In genomic region chr2:165361511-165361910, GRCh38 we compare ENCODE assay signal across 25 cellular contexts.
DNase-seq lines count a peak whose midpoint lies in the region; TF ChIP-seq lines count a peak whose summit lies in the region.
"Had no signal": no experiment of that assay in that cellular context is flagged by ENCODE, and none has a peak within 500 bp of the region (broad histone marks: within the 10 kb centered on the region; RNA-seq: fewer than 3 reads in every experiment).

No MANE protein-coding gene starts in this region.

- H2AFZ ChIP-seq in neural progenitor cell (replicated peaks), result peak overlapping the region; percentile 70
- H2AFZ ChIP-seq: GM23248 had no signal

- no peaks in the 10 kb centered on the region for H3K36me3 ChIP-seq in neural progenitor cell
- H3K36me3 ChIP-seq: BE2C; BLaER1 treated with 17β-estradiol and CSF1 and Interleukin-3, amounts not matched to agents 10 nM and 100 nM; HAP-1 had no signal

- TF ChIP-seq CTCF in neural progenitor cell (IDR thresholded peaks at IDR 0.05), result no peak

- H3K4me2 ChIP-seq in neural progenitor cell, result no peak overlapping the region
- H3K4me2 ChIP-seq: A549; BLaER1 treated with 17β-estradiol and CSF1 and Interleukin-3, amounts not matched to agents 10 nM and 100 nM had no signal

- peak; percentile 4 for DNase-seq in COLO829 (ENCODE audit: low spot score)
- peak; percentile 63 for DNase-seq in SK-MEL-5 (ENCODE audit: low read depth, low spot score)
- peak; percentile 60 for DNase-seq in left kidney (ENCODE audit: low read depth, low spot score)
- DNase-seq in neural progenitor cell (ENCODE audit: low spot score), result peak; percentile 8
- DNase-seq in UCSD-AML1 (lab: John Stamatoyannopoulos, UW; ENCODE audit: unreplicated experiment), result no peak
- DNase-seq in OCI-M2 (lab: John Stamatoyannopoulos, UW; ENCODE audit: unreplicated experiment), result no peak
- no peak for DNase-seq in SHP77 treated with DMSO at 0.1 percent for 48 hours (lab: John Stamatoyannopoulos, UW)
- DNase-seq in NCI-H2081 treated with DMSO at 0.1 percent for 48 hours (lab: John Stamatoyannopoulos, UW), result no peak
- DNase-seq: 8988T; ACHN; AML-193; BE2C; Calu3; CD4-positive, alpha-beta T cell; CD8-positive, alpha-beta memory T cell; COR-L47; DMS53; DMS79 treated with DMSO at 0.1 percent for 48 hours; GF-D8; GM23248; HFFc6 had no signal

- no peaks in the 10 kb centered on the region for H3K27me3 ChIP-seq in neural progenitor cell
- H3K27me3 ChIP-seq: BE2C; BLaER1 treated with 17β-estradiol and CSF1 and Interleukin-3, amounts not matched to agents 10 nM and 100 nM had no signal

- H3K79me2 ChIP-seq in neural progenitor cell (ENCODE audit: low read depth), result no peaks in the 10 kb centered on the region

- H3K27ac ChIP-seq in neural progenitor cell, result no peak overlapping the region
- H3K27ac ChIP-seq: A549; BLaER1 treated with 17β-estradiol and CSF1 and Interleukin-3, amounts not matched to agents 10 nM and 100 nM; GM23248 had no signal

- H3K27me3 Mint-ChIP-seq in neural progenitor cell (ENCODE audit: insufficient read depth, low read depth), result no peaks in the 10 kb centered on the region
- H3K27me3 Mint-ChIP-seq: CD4-positive, alpha-beta T cell; CD8-positive, alpha-beta memory T cell had no signal

- no peaks in the 10 kb centered on the region for H3K9me3 ChIP-seq in neural progenitor cell (ENCODE audit: low read depth)
- H3K9me3 ChIP-seq: A549; BE2C; BLaER1 treated with 17β-estradiol and CSF1 and Interleukin-3, amounts not matched to agents 10 nM and 100 nM; HAP-1 had no signal

- no peaks in the 10 kb centered on the region for H4K20me1 ChIP-seq in neural progenitor cell (ENCODE audit: low read depth)
- H4K20me1 ChIP-seq: BLaER1 treated with 17β-estradiol and CSF1 and Interleukin-3, amounts not matched to agents 10 nM and 100 nM had no signal

- H3K9me3 Mint-ChIP-seq in neural progenitor cell, result no peaks in the 10 kb centered on the region
- H3K9me3 Mint-ChIP-seq: CD14-positive monocyte; CD4-positive, alpha-beta T cell; CD8-positive, alpha-beta memory T cell; HFFc6 had no signal

- H3K4me1 ChIP-seq in neural progenitor cell, result peaks cover 6% of the 10 kb centered on the region
- H3K4me1 ChIP-seq: BE2C; BLaER1 treated with 17β-estradiol and CSF1 and Interleukin-3, amounts not matched to agents 10 nM and 100 nM had no signal

- no peaks in the 10 kb centered on the region for H3K4me1 Mint-ChIP-seq in neural progenitor cell
- H3K4me1 Mint-ChIP-seq: CD14-positive monocyte; CD8-positive, alpha-beta memory T cell had no signal

- no peaks in the 10 kb centered on the region for H3K36me3 Mint-ChIP-seq in neural progenitor cell
- H3K36me3 Mint-ChIP-seq: CD14-positive monocyte; CD8-positive, alpha-beta memory T cell had no signal

- peak overlapping the region; percentile 27 for H3K27ac Mint-ChIP-seq in neural progenitor cell
- H3K27ac Mint-ChIP-seq: CD14-positive monocyte; CD4-positive, alpha-beta T cell; CD8-positive, alpha-beta memory T cell; HFFc6 had no signal

- H3K4me3 Mint-ChIP-seq in neural progenitor cell, result no peak overlapping the region
- H3K4me3 Mint-ChIP-seq: CD14-positive monocyte; CD4-positive, alpha-beta T cell; CD8-positive, alpha-beta memory T cell; HFFc6 had no signal

- H3K4me3 ChIP-seq in neural progenitor cell, result no peak overlapping the region
- H3K4me3 ChIP-seq: A549; BLaER1 treated with 17β-estradiol and CSF1 and Interleukin-3, amounts not matched to agents 10 nM and 100 nM; GM23248; HAP-1 had no signal

- H3F3A ChIP-seq in neural progenitor cell (ENCODE audit: low read depth), result no peaks in the 10 kb centered on the region

- no peak overlapping the region for H3K9ac ChIP-seq in neural progenitor cell
- H3K9ac ChIP-seq: BLaER1 treated with 17β-estradiol and CSF1 and Interleukin-3, amounts not matched to agents 10 nM and 100 nM; GM23248 had no signal

- in situ Hi-C loops in SK-MEL-5 (cut with HindIII; ENCODE audit: low pct_unique_long_range_greater_than_20kb, low sequenced_read_pairs), result no loop called here

Comparison
In these comparisons a context has a peak if more than half of its experiments do, and no peak if none do; other contexts are left out.
1. DNase-seq: peak in COLO829 (single experiment), SK-MEL-5 (single experiment), left kidney (single experiment) and neural progenitor cell (single experiment); none in UCSD-AML1 (single experiment), OCI-M2 (single experiment), SHP77 treated with DMSO at 0.1 percent for 48 hours (single experiment) and NCI-H2081 treated with DMSO at 0.1 percent for 48 hours (single experiment).